In genomic region chr15:74854453-74854852, GRCh38 we compare ENCODE assay signal across 1 cellular context.
TF ChIP-seq lines count a peak whose summit lies in the region.

No MANE protein-coding gene starts in this region.

TF ChIP-seq in H1, 55 proteins besides CTCF, POLR2A, EP300 and RAD21:
- TF ChIP-seq TAF7 (optimal IDR thresholded peaks at IDR 0.05; ENCODE audit: borderline replicate concordance, low read depth, low read length) (no peak), ZNF274 (IDR thresholded peaks at IDR 0.05; ENCODE audit: borderline replicate concordance, extremely low read depth, low read length) (no peak), POU5F1 (IDR thresholded peaks at IDR 0.05; ENCODE audit: low read depth, low read length) (no peak), RXRA (IDR thresholded peaks at IDR 0.05; ENCODE audit: insufficient read depth, low read depth, low read length) (no peak), CBX8 (IDR thresholded peaks at IDR 0.05; ENCODE audit: borderline replicate concordance, low read depth, low read length) (no peak), YY1 (IDR thresholded peaks at IDR 0.05; ENCODE audit: low read depth, low read length) (no peak), SIN3A (conservative IDR thresholded peaks at IDR 0.05 in 1 of 2, IDR thresholded peaks at IDR 0.05 in 1 of 2; ENCODE audit: low read depth in 1 of 2, low read length in 2 of 2) (no peak), BCL11A (IDR thresholded peaks at IDR 0.05; ENCODE audit: low read depth in 2 of 2, low read length in 2 of 2) (no peak), SP2 (IDR thresholded peaks at IDR 0.05; ENCODE audit: low read length) (no peak), BRCA1 (IDR thresholded peaks at IDR 0.05; ENCODE audit: low read depth, low read length) (no peak), BACH1 (IDR thresholded peaks at IDR 0.05; ENCODE audit: low read length) (no peak), NRF1 (IDR thresholded peaks at IDR 0.05; ENCODE audit: low read depth, low read length) (no peak), SRF (IDR thresholded peaks at IDR 0.05; ENCODE audit: low read depth, low read length) (no peak), SIRT6 (IDR thresholded peaks at IDR 0.05; ENCODE audit: low read length) (no peak), JUN (IDR thresholded peaks at IDR 0.05; ENCODE audit: low read depth, low read length) (no peak), FOSL1 (IDR thresholded peaks at IDR 0.05; ENCODE audit: insufficient read depth, low read depth, low read length) (no peak), ASH2L (IDR thresholded peaks at IDR 0.05; ENCODE audit: low read length) (no peak), CHD2 (IDR thresholded peaks at IDR 0.05; ENCODE audit: low read length) (no peak)
